In genomic region chr2:43874776-43875451, GRCh38 we compare ENCODE assay signal across 30 cellular contexts. TPM values are rescaled to one million over a fixed set of nuclear protein-coding genes. Genes with fewer than 3 reads are reported as not detected.
"Had no signal": no experiment of that assay in that cellular context is flagged by ENCODE, and none has a peak within 500 bp of the region (broad histone marks: within the 10 kb centered on the region; RNA-seq: fewer than 3 reads in every experiment).

No MANE protein-coding gene starts in this region.

- H3K27me3 ChIP-seq: cardiac muscle cell, SJCRH30 had no signal

- H3K4me2 ChIP-seq: SK-N-SH had no signal

- H3K36me3 ChIP-seq: brain microvascular endothelial cell, cardiac muscle cell, SJCRH30 had no signal

- H3K4me3 Mint-ChIP-seq: activated naive CD4-positive, alpha-beta T cell treated with anti-CD3 and anti-CD28 coated beads for 36 hours; activated naive CD8-positive, alpha-beta T cell; activated T-helper 17 cell treated with anti-CD3 and anti-CD28 coated beads, Interleukin-2, amount 50 U/mL, for 72 hours had no signal

- H3K27ac ChIP-seq: brain microvascular endothelial cell, cardiac muscle cell, SJCRH30, VCaP had no signal

- H3K9me3 ChIP-seq: SJCRH30, SK-N-SH had no signal

- H3K27ac Mint-ChIP-seq: activated naive CD4-positive, alpha-beta T cell treated with anti-CD3 and anti-CD28 coated beads for 36 hours; activated naive CD8-positive, alpha-beta T cell; activated T-helper 17 cell treated with anti-CD3 and anti-CD28 coated beads, Interleukin-2, amount 50 U/mL, for 72 hours had no signal

- H3K9me2 ChIP-seq: SK-N-SH had no signal

- ATAC-seq: activated CD4-positive, CD25-positive, alpha-beta regulatory T cell treated with anti-CD3 and anti-CD28 coated beads, Interleukin-2, amount 50 U/mL, for 24 hours; activated T-helper 17 cell treated with anti-CD3 and anti-CD28 coated beads, Interleukin-2, amount 50 U/mL, for 72 hours had no signal

- H3K36me3 Mint-ChIP-seq: activated naive CD8-positive, alpha-beta T cell had no signal

- H3K4me1 ChIP-seq: SJCRH30 had no signal

- DNase-seq: activated CD4-positive, alpha-beta T cell treated with anti-CD3 and anti-CD28 coated beads for 4 hours; activated CD4-positive, alpha-beta T cell treated with anti-CD3 and anti-CD28 coated beads, Interleukin-2, amount 50 U/mL, for 48 hours; activated gamma-delta T cell; activated naive CD4-positive, alpha-beta T cell treated with anti-CD3 and anti-CD28 coated beads for 36 hours; activated T-cell treated with anti-CD3 and anti-CD28 coated beads for 4 hours; activated T-cell treated with anti-CD3 and anti-CD28 coated beads, Interleukin-2, amount 50 U/mL, for 48 hours; amygdala; brain microvascular endothelial cell; Kasumi-1; NCI-H1092; NCI-H1417; NCI-H1930; NCI-H2107; NCI-H2171 treated with DMSO at 0.1 percent for 48 hours; NCI-H226; NCI-H526; NCI-H82; Right ventricle myocardium superior; RPMI8226; SJCRH30; SK-N-SH; T-helper 1 cell had no signal

- H3K9me3 Mint-ChIP-seq: activated naive CD4-positive, alpha-beta T cell treated with anti-CD3 and anti-CD28 coated beads for 36 hours; activated T-helper 17 cell treated with anti-CD3 and anti-CD28 coated beads, Interleukin-2, amount 50 U/mL, for 72 hours had no signal

- H3K4me1 Mint-ChIP-seq: activated T-helper 17 cell treated with anti-CD3 and anti-CD28 coated beads, Interleukin-2, amount 50 U/mL, for 72 hours had no signal

- H3K4me3 ChIP-seq: cardiac muscle cell, SJCRH30 had no signal

RNA-seq across cellular contexts. Expression of gene ABCG8, which starts 36.1 kb away (rescaled TPM):
- total RNA-seq: activated naive CD4-positive, alpha-beta T cell treated with anti-CD3 and anti-CD28 coated beads for 36 hours; activated T-helper 17 cell treated with anti-CD3 and anti-CD28 coated beads, Interleukin-2, amount 50 U/mL, for 72 hours; cardiac muscle cell; NCI-H460; OCI-LY7; T-helper 2 cell treated with Interferon-gamma antibody and Interleukin-4, amounts not matched to agents 100 ng/mL and 5 ng/mL, for 36 hours had no signal
- polyA plus RNA-seq: SK-N-SH had no signal

RNA-seq across cellular contexts. Expression of gene ABCG5, which starts 36.3 kb away (rescaled TPM):
- total RNA-seq: activated naive CD4-positive, alpha-beta T cell treated with anti-CD3 and anti-CD28 coated beads for 36 hours; activated T-helper 17 cell treated with anti-CD3 and anti-CD28 coated beads, Interleukin-2, amount 50 U/mL, for 72 hours; cardiac muscle cell; NCI-H460; OCI-LY7; Right ventricle myocardium superior; SJCRH30; T-helper 2 cell treated with Interferon-gamma antibody and Interleukin-4, amounts not matched to agents 100 ng/mL and 5 ng/mL, for 36 hours had no signal
- polyA plus RNA-seq: cardiac muscle cell, SK-N-SH had no signal
